In genomic region chr1:243628476-243628907, GRCh38 we compare ENCODE assay signal across 18 cellular contexts.
"Had no signal": no experiment of that assay in that cellular context is flagged by ENCODE, and none has a peak within 500 bp of the region (broad histone marks: within the 10 kb centered on the region; RNA-seq: fewer than 3 reads in every experiment).

No MANE protein-coding gene starts in this region.

- H3K4me1 ChIP-seq: body of pancreas, upper lobe of left lung had no signal

- H3K9me3 ChIP-seq: body of pancreas, upper lobe of left lung had no signal

- H3K27me3 Mint-ChIP-seq: activated B cell treated with CpG ODN at 0.5 μM for 24 hours; activated CD4-positive, alpha-beta T cell treated with anti-CD3 and anti-CD28 coated beads, Interleukin-2, amount 10 ng/mL, durations not matched to agents 24 days and 14 days; activated naive CD4-positive, alpha-beta T cell treated with anti-CD3 and anti-CD28 coated beads, Interleukin-2, amount 10 ng/mL, durations not matched to agents 7 days and 5 days; central memory CD8-positive, alpha-beta T cell; naive thymus-derived CD8-positive, alpha-beta T cell; progenitor cell of endocrine pancreas had no signal

- H3K9me3 Mint-ChIP-seq: central memory CD8-positive, alpha-beta T cell had no signal

- ATAC-seq: body of pancreas; left cardiac atrium; naive thymus-derived CD8-positive, alpha-beta T cell; stimulated activated naive CD8-positive, alpha-beta T cell treated with anti-CD3 and anti-CD28 coated beads, Interleukin-15, Interleukin-2, amounts not matched to agents 100 U/mL and 50 U/mL, for 24 hours had no signal

- H3K4me3 Mint-ChIP-seq: activated B cell treated with CpG ODN at 0.5 μM for 24 hours; activated CD4-positive, alpha-beta T cell treated with anti-CD3 and anti-CD28 coated beads, Interleukin-2, amount 10 ng/mL, durations not matched to agents 24 days and 14 days; activated naive CD4-positive, alpha-beta T cell treated with anti-CD3 and anti-CD28 coated beads, Interleukin-2, amount 10 ng/mL, durations not matched to agents 7 days and 5 days; central memory CD8-positive, alpha-beta T cell; naive thymus-derived CD8-positive, alpha-beta T cell; T-helper 1 cell treated with Interleukin-12 subunit alpha and Interleukin-12 subunit beta and Interleukin-4 antibody, amounts not matched to agents 30 μg/mL and 1 μg/mL, for 36 hours had no signal

- DNase-seq: activated B cell treated with CpG ODN at 0.5 μM for 24 hours; activated CD4-positive, alpha-beta T cell treated with anti-CD3 and anti-CD28 coated beads, Interleukin-2, amount 10 ng/mL, durations not matched to agents 24 days and 14 days; activated naive CD4-positive, alpha-beta T cell treated with anti-CD3 and anti-CD28 coated beads, Interleukin-2, amount 10 ng/mL, durations not matched to agents 7 days and 5 days; amniotic stem cell; body of pancreas; cortex of kidney; effector CD8-positive, alpha-beta T cell; glutamatergic neuron; left cardiac atrium; naive thymus-derived CD8-positive, alpha-beta T cell; stimulated activated CD4-positive, alpha-beta T cell treated with anti-CD3 and anti-CD28 coated beads, Interleukin-12 subunit alpha, Interleukin-12 subunit beta, amount 100 ng/mL, for 4 hours; stimulated activated naive CD8-positive, alpha-beta T cell treated with anti-CD3 and anti-CD28 coated beads, Interleukin-15, Interleukin-2, amounts not matched to agents 100 U/mL and 50 U/mL, for 24 hours; upper lobe of left lung had no signal

- H3K27ac Mint-ChIP-seq: activated B cell treated with CpG ODN at 0.5 μM for 24 hours; activated CD4-positive, alpha-beta T cell treated with anti-CD3 and anti-CD28 coated beads, Interleukin-2, amount 10 ng/mL, durations not matched to agents 24 days and 14 days; activated naive CD4-positive, alpha-beta T cell treated with anti-CD3 and anti-CD28 coated beads, Interleukin-2, amount 10 ng/mL, durations not matched to agents 7 days and 5 days; activated T-helper 2 cell treated with anti-CD3 and anti-CD28 coated beads, Interferon-gamma antibody, Interleukin-2, Interleukin-4, amounts not matched to agents 10 μg/mL and 5 μg/mL and 100 μg/mL, durations not matched to agents 14 hours and 24 hours and 36 hours; naive thymus-derived CD8-positive, alpha-beta T cell; progenitor cell of endocrine pancreas; T-helper 1 cell treated with Interleukin-12 subunit alpha and Interleukin-12 subunit beta and Interleukin-4 antibody, amounts not matched to agents 30 μg/mL and 1 μg/mL, for 36 hours had no signal

- H3K4me1 Mint-ChIP-seq: activated B cell treated with CpG ODN at 0.5 μM for 24 hours; activated CD4-positive, alpha-beta T cell treated with anti-CD3 and anti-CD28 coated beads, Interleukin-2, amount 10 ng/mL, durations not matched to agents 24 days and 14 days; activated naive CD4-positive, alpha-beta T cell treated with anti-CD3 and anti-CD28 coated beads, Interleukin-2, amount 10 ng/mL, durations not matched to agents 7 days and 5 days; central memory CD8-positive, alpha-beta T cell had no signal

- H3K27ac ChIP-seq: body of pancreas, upper lobe of left lung had no signal

- H3K4me3 ChIP-seq: body of pancreas, lung, upper lobe of left lung had no signal

- H3K27me3 ChIP-seq: body of pancreas, upper lobe of left lung had no signal
